8 cellular contexts compared by ENCODE assay signal in the genomic region with DNA sequence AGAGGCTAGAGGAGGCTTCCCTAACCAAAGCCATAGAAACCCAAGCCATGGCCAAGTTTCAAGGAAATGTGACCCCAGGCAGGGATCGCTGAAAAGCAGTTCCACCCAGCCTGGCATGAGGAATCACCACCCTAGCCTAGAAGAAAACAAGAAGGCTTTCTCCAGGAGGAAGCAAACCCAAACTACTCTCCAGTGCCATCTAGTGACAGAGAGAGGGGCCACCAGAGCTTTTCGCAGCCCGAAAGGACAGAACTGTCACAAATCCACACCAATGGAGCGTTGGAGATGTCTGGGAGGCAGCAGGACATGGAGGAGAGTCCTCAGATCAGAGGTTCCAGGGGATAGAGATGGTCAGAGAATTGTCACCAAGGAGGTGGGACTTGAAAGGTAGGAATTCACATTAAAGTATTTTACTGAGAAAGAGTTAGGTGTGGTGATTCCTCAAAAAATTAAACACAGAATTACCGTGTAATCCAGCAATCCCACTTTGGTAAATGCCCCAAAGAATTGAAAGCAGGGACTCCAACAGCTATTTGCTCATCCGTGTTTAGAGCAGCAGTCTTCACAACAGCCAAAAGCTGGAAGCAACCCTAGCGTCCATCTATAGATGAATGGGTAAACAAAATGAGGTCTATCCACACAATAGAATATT.
DNase-seq lines count a peak whose midpoint lies in the region; ATAC-seq and TF ChIP-seq lines count a peak whose summit lies in the region.

No MANE protein-coding gene starts in this region.

- H3K36me3 Mint-ChIP-seq in activated naive CD4-positive, alpha-beta T cell treated with anti-CD3 and anti-CD28 coated beads, Interleukin-2, amount 50 U/mL, for 72 hours = no peaks in the 10 kb centered on the region

- no peak overlapping the region for H3K27ac ChIP-seq in RWPE1

- ATAC-seq in activated naive CD4-positive, alpha-beta T cell treated with anti-CD3 and anti-CD28 coated beads, Interleukin-2, amount 50 U/mL, for 72 hours = peak; percentile 56 to 57
- peak; percentile 73 to 79 for ATAC-seq in left cardiac atrium
- no peak for ATAC-seq in HG03460 (IDR thresholded peaks at IDR 0.05; ENCODE audit: unreplicated experiment)
- no peak for ATAC-seq in HG03280 (IDR thresholded peaks at IDR 0.05; ENCODE audit: unreplicated experiment)

- DNase-seq in DMS53 treated with DMSO at 0.1 percent for 48 hours (lab: John Stamatoyannopoulos, UW; ENCODE audit: unreplicated experiment) (peak; percentile 18), KBM-7 (peak; percentile 73), RWPE1 (ENCODE audit: low spot score) (peak; percentile 71), left cardiac atrium (peak; percentile 36), retina (peak; percentile 79)
- DNase-seq in activated naive CD4-positive, alpha-beta T cell treated with anti-CD3 and anti-CD28 coated beads, Interleukin-2, amount 50 U/mL, for 72 hours (ENCODE audit: low spot score in 2 of 2) = peak in 1 of 2 donors; percentile 60

- CTCF ChIA-PET in RWPE1 (lab: Yijun Ruan, JAX) = interaction anchor here (0.5 to 1.5 kb wide), 7 partner anchors 20 to 809 kb away, joined by 3 to 5 read pairs (median 3); no protein-coding TSS in a partner anchor

- TF ChIP-seq CTCF in RWPE1 (conservative IDR thresholded peaks at IDR 0.05; ENCODE audit: low read depth) = peak; percentile 92

- H3K9me3 Mint-ChIP-seq in activated naive CD4-positive, alpha-beta T cell treated with anti-CD3 and anti-CD28 coated beads, Interleukin-2, amount 50 U/mL, for 72 hours = no peaks in the 10 kb centered on the region

- in situ Hi-C loops in KBM-7 (cut with MboI; ENCODE audit: low pct_unique_long_range_greater_than_20kb, low sequenced_read_pairs) = no loop called here

- intact Hi-C loops in left cardiac atrium (cut with DNase I) = loop anchor here (2.0 to 10.0 kb wide), 4 partner anchors 120 to 282 kb away; no protein-coding TSS in a partner anchor

- POLR2A ChIA-PET in RWPE1 (lab: Yijun Ruan, JAX; ENCODE audit: low non-redundant PET) = no interaction called here

- H3K27ac Mint-ChIP-seq in activated naive CD4-positive, alpha-beta T cell treated with anti-CD3 and anti-CD28 coated beads, Interleukin-2, amount 50 U/mL, for 72 hours = no peak overlapping the region

Comparison
In these comparisons a context has a peak if more than half of its experiments do, and no peak if none do; other contexts are left out.
1. ATAC-seq: peak in activated naive CD4-positive, alpha-beta T cell treated with anti-CD3 and anti-CD28 coated beads, Interleukin-2, amount 50 U/mL, for 72 hours (2 of 2) and left cardiac atrium (2 of 2); none in HG03460 (single experiment) and HG03280 (single experiment).